In genomic region chr6:116008470-116009229, GRCh38 we compare ENCODE assay signal across 8 cellular contexts. TPM values are rescaled to one million over a fixed set of nuclear protein-coding genes. Genes with fewer than 3 reads are reported as not detected.
DNase-seq lines count a peak whose midpoint lies in the region; ATAC-seq and TF ChIP-seq lines count a peak whose summit lies in the region.

No MANE protein-coding gene starts in this region.

- H3K4me1 ChIP-seq in neuronal stem cell (ENCODE audit: control insufficient read depth in 2 of 2, insufficient read depth in 1 of 2, low read depth in 1 of 2, low read length in 2 of 2) = no peaks in the 10 kb centered on the region

- ATAC-seq in GM21737 (IDR thresholded peaks at IDR 0.05; ENCODE audit: unreplicated experiment) = peak; percentile 47

- H3K23ac ChIP-seq in neuronal stem cell (ENCODE audit: low read depth, low read length, poor library complexity) = no peak overlapping the region

- no peak overlapping the region for H3K4me3 Mint-ChIP-seq in Calu3 (ENCODE audit: low read depth, unreplicated experiment)

- H2BK15ac ChIP-seq in neuronal stem cell (ENCODE audit: low read length) = no peak overlapping the region

- H2BK120ac ChIP-seq in neuronal stem cell (ENCODE audit: low read depth, low read length) = no peak overlapping the region

- DNase-seq in Calu3 (no peak), KG1 (lab: John Stamatoyannopoulos, UW) (peak; percentile 18), coronary artery (ENCODE audit: low spot score) (no peak), neuronal stem cell (ENCODE audit: low spot score) (no peak), GM10266 (ENCODE audit: extremely low spot score) (no peak), DMS114 treated with DMSO at 0.1 percent for 48 hours (lab: John Stamatoyannopoulos, UW; ENCODE audit: unreplicated experiment) (no peak)
- no peak for DNase-seq in stimulated activated CD4-positive, alpha-beta T cell treated with anti-CD3 and anti-CD28 coated beads, Interleukin-2, amount 100 ng/mL, for 48 hours

- H3K27me3 ChIP-seq in neuronal stem cell (ENCODE audit: control insufficient read depth in 3 of 3, insufficient read depth in 3 of 3, low read depth in 1 of 3, low read length in 3 of 3) = no peaks in the 10 kb centered on the region

- H3K18ac ChIP-seq in neuronal stem cell (ENCODE audit: low read length) = no peak overlapping the region

- H3K79me1 ChIP-seq in neuronal stem cell (ENCODE audit: low read depth, low read length) = no peaks in the 10 kb centered on the region

- H2BK12ac ChIP-seq in neuronal stem cell (ENCODE audit: low read length) = no peak overlapping the region

- H3K27me3 Mint-ChIP-seq in Calu3 (ENCODE audit: unreplicated experiment) = no peaks in the 10 kb centered on the region

- H3K4me1 Mint-ChIP-seq in Calu3 (ENCODE audit: low read depth, unreplicated experiment) = peaks cover 54% of the 10 kb centered on the region

- H2AK5ac ChIP-seq in neuronal stem cell (ENCODE audit: low read depth, low read length) = no peak overlapping the region

- no peak overlapping the region for H3K14ac ChIP-seq in neuronal stem cell (ENCODE audit: low read length)

- H3K9me3 Mint-ChIP-seq in Calu3 (ENCODE audit: low read depth, unreplicated experiment) = no peaks in the 10 kb centered on the region

- no peak overlapping the region for H3K4me2 ChIP-seq in neuronal stem cell (ENCODE audit: insufficient read depth, low read length, poor library complexity, severe bottlenecking)

- no peak overlapping the region for H4K91ac ChIP-seq in neuronal stem cell (ENCODE audit: low read depth, low read length, poor library complexity)

- peak overlapping the region; percentile 59 for H3K4me3 ChIP-seq in coronary artery
- no peak overlapping the region for H3K4me3 ChIP-seq in neuronal stem cell (ENCODE audit: low read length in 2 of 2)

- H3K4ac ChIP-seq in neuronal stem cell (ENCODE audit: low read length) = no peak overlapping the region

- no CpG with 5 or more reads among the region's 6 CpGs for WGBS in neuronal stem cell (ENCODE audit: extremely low coverage in 2 of 2, insufficient read length in 2 of 2, insufficient replicate concordance in 1 of 2), 2 donors

- no TSS peak for BruUV-seq in Calu3 (replicated peaks; lab: Mats Ljungman, UMichigan)

- no peak overlapping the region for H4K8ac ChIP-seq in neuronal stem cell (ENCODE audit: low read depth, low read length)

- TF ChIP-seq CTCF in Calu3 (IDR thresholded peaks at IDR 0.05; ENCODE audit: unreplicated experiment) (no peak), coronary artery (IDR thresholded peaks at IDR 0.05) (no peak), GM10266 (IDR thresholded peaks at IDR 0.05; ENCODE audit: control insufficient read depth, insufficient read depth, low read depth, missing control alignments) (no peak)

- H3K9ac ChIP-seq in neuronal stem cell (ENCODE audit: low read depth, low read length, poor library complexity) = no peak overlapping the region

- no peaks in the 10 kb centered on the region for H3K9me3 ChIP-seq in neuronal stem cell (replicated peaks in 1 of 2; ENCODE audit: control insufficient read depth in 2 of 2, insufficient read depth in 1 of 2, low read depth in 1 of 2, low read length in 2 of 2)

- H2BK5ac ChIP-seq in neuronal stem cell (ENCODE audit: low read length) = no peak overlapping the region

- H3K27ac Mint-ChIP-seq in Calu3 (ENCODE audit: unreplicated experiment) = peak overlapping the region; percentile 68

- H3K36me3 ChIP-seq in neuronal stem cell (replicated peaks in 1 of 2; ENCODE audit: control insufficient read depth in 2 of 2, insufficient read depth in 2 of 2, low read length in 2 of 2) = no peaks in the 10 kb centered on the region

- peak overlapping the region; percentile 67 for H2AFZ ChIP-seq in neuronal stem cell (ENCODE audit: low read length)

- H3K36me3 Mint-ChIP-seq in Calu3 (ENCODE audit: insufficient read depth, unreplicated experiment) = no peaks in the 10 kb centered on the region

- CTCF ChIA-PET in Calu3 (lab: Charles Lee) = interaction anchor here (0.6 to 1.6 kb wide), 4 partner anchors 8 to 88 kb away, joined by 3 to 5 read pairs (median 4); partner anchors contain the start of gene FRK

- intact Hi-C loops in Calu3 (cut with micrococcal nuclease; ENCODE audit: unreplicated experiment) = no loop called here

- H3K27ac ChIP-seq in coronary artery (peak overlapping the region; percentile 58 to 83), neuronal stem cell (replicated peaks; ENCODE audit: low read length) (no peak overlapping the region)

RNA-seq across cellular contexts. Expression of gene FRK, which starts 52.0 kb away (rescaled TPM):
- total RNA-seq in Calu3 (2022) = 21.1 and 21.2 TPM in 2 replicates
- 0.04 TPM for polyA plus RNA-seq in neuronal stem cell (2013, experiment 1 of 2)
- 0.03 TPM for polyA plus RNA-seq in neuronal stem cell (2013, experiment 2 of 2)
